ENCODE assay signal across 11 cellular contexts in the genomic region with DNA sequence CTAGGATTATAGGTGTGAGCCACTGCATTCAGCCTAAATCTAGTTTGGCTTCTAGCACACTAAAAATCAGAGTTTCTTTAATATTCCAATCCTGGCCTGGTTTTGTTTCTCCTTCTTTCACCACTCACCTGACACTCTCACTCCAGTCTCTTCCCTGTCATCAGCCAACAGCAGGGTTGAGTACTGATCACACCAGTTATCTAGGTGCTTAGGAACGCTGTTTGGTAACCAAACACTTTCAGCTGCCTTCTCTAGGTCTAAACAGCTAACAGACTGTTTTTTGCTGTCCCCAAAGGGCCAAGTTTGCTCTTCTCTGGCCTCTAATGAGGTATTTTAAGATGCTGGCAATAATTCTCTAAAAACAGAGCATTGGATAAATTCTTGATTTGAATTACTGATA. TPM values are rescaled to one million over a fixed set of nuclear protein-coding genes. Genes with fewer than 3 reads are reported as not detected.
A peak's percentile ranks its signal among the peaks of the same experiment; 100 is the strongest.
DNase-seq lines count a peak whose midpoint lies in the region; ATAC-seq and TF ChIP-seq lines count a peak whose summit lies in the region.
"Had no signal": no experiment of that assay in that cellular context is flagged by ENCODE, and none has a peak within 500 bp of the region (broad histone marks: within the 10 kb centered on the region; RNA-seq: fewer than 3 reads in every experiment).

No MANE protein-coding gene starts in this region.

- H3K9me3 ChIP-seq in CD4-positive, CD25-positive, alpha-beta regulatory T cell (ENCODE audit: control insufficient read depth in 2 of 2, low read length in 2 of 2), result no peaks in the 10 kb centered on the region
- peaks cover 7% of the 10 kb centered on the region for H3K9me3 ChIP-seq in endodermal cell (ENCODE audit: control insufficient read depth, low read length)

- H3K4me3 Mint-ChIP-seq in CD4-positive, CD25-positive, alpha-beta regulatory T cell, result no peak overlapping the region
- no peak overlapping the region for H3K4me3 Mint-ChIP-seq in endodermal cell
- H3K4me3 Mint-ChIP-seq: central memory CD8-positive, alpha-beta T cell had no signal

- DNase-seq in CD4-positive, CD25-positive, alpha-beta regulatory T cell, result no peak
- peak; percentile 27 for DNase-seq in M059J (ENCODE audit: low read depth)
- DNase-seq in endodermal cell, result no peak
- no peak for DNase-seq in NK-92 (lab: John Stamatoyannopoulos, UW; ENCODE audit: unreplicated experiment)
- no peak for DNase-seq in midbrain (lab: John Stamatoyannopoulos, UW)
- DNase-seq in activated CD8-positive, alpha-beta memory T cell treated with anti-CD3 and anti-CD28 coated beads for 24 hours, result no peak
- DNase-seq: NCI-H1930, small intestine had no signal

- no peak for TF ChIP-seq CTCF in endodermal cell (conservative IDR thresholded peaks at IDR 0.05)

- peaks cover 10% of the 10 kb centered on the region for H3K27me3 ChIP-seq in CD4-positive, CD25-positive, alpha-beta regulatory T cell (ENCODE audit: control insufficient read depth, insufficient read depth, low read length)
- H3K27me3 ChIP-seq in endodermal cell (ENCODE audit: control insufficient read depth, insufficient read depth, low read length, poor library complexity, severe bottlenecking), result no peaks in the 10 kb centered on the region

- peak overlapping the region; percentile 50 for H3K9ac ChIP-seq in endodermal cell (ENCODE audit: extremely low read depth, low read length, poor library complexity, severe bottlenecking)

- no peak overlapping the region for H3K27ac Mint-ChIP-seq in CD4-positive, CD25-positive, alpha-beta regulatory T cell
- H3K27ac Mint-ChIP-seq in endodermal cell, result peak overlapping the region; percentile 83

- peaks cover 13% of the 10 kb centered on the region for H3K4me1 ChIP-seq in CD4-positive, CD25-positive, alpha-beta regulatory T cell (ENCODE audit: control insufficient read depth, insufficient read depth, low read length, poor library complexity, severe bottlenecking)
- H3K4me1 ChIP-seq in endodermal cell (ENCODE audit: control insufficient read depth, insufficient read depth, low read length), result peaks cover 13% of the 10 kb centered on the region

- ATAC-seq in CD4-positive, CD25-positive, alpha-beta regulatory T cell (ENCODE audit: low read depth in 2 of 2), result no peak
- ATAC-seq in GM18909 (IDR thresholded peaks at IDR 0.05; ENCODE audit: poor library complexity, unreplicated experiment) (peak; percentile 42), GM21786 (IDR thresholded peaks at IDR 0.05; ENCODE audit: unreplicated experiment) (no peak)

- 54 to 88% methylated on average over 1 of the region's 1 CpG for WGBS in endodermal cell (ENCODE audit: insufficient coverage in 1 of 2, insufficient read length in 1 of 2), 2 experiments

- peak overlapping the region; percentile 45 for H3K4me3 ChIP-seq in CD4-positive, CD25-positive, alpha-beta regulatory T cell (ENCODE audit: low read depth, low read length)
- H3K4me3 ChIP-seq in endodermal cell (ENCODE audit: low read length), result no peak overlapping the region

- H3K9me3 Mint-ChIP-seq in CD4-positive, CD25-positive, alpha-beta regulatory T cell, result peaks cover 0 to 8% (median 0%) of the 10 kb centered on the region in 7 donors
- peaks cover 2% of the 10 kb centered on the region for H3K9me3 Mint-ChIP-seq in endodermal cell
- H3K9me3 Mint-ChIP-seq: central memory CD8-positive, alpha-beta T cell had no signal

- H3K36me3 Mint-ChIP-seq in CD4-positive, CD25-positive, alpha-beta regulatory T cell, result no peaks in the 10 kb centered on the region
- no peaks in the 10 kb centered on the region for H3K36me3 Mint-ChIP-seq in endodermal cell (ENCODE audit: low read depth)

- H3K27ac ChIP-seq in CD4-positive, CD25-positive, alpha-beta regulatory T cell (ENCODE audit: insufficient read depth, low read length, poor library complexity, severe bottlenecking), result no peak overlapping the region
- H3K27ac ChIP-seq in endodermal cell (ENCODE audit: low read depth, low read length), result peak overlapping the region; percentile 52

- peaks cover 8 to 31% (median 21%) of the 10 kb centered on the region in 4 donors for H3K4me1 Mint-ChIP-seq in CD4-positive, CD25-positive, alpha-beta regulatory T cell
- H3K4me1 Mint-ChIP-seq in endodermal cell, result peaks cover 23% of the 10 kb centered on the region

- peaks cover 48% of the 10 kb centered on the region for H3K27me3 Mint-ChIP-seq in CD4-positive, CD25-positive, alpha-beta regulatory T cell
- H3K27me3 Mint-ChIP-seq in endodermal cell (ENCODE audit: insufficient read depth), result no peaks in the 10 kb centered on the region
- H3K27me3 Mint-ChIP-seq: central memory CD8-positive, alpha-beta T cell had no signal

- no peaks in the 10 kb centered on the region for H3K36me3 ChIP-seq in CD4-positive, CD25-positive, alpha-beta regulatory T cell (ENCODE audit: control insufficient read depth, insufficient read depth, low read length)
- H3K36me3 ChIP-seq in endodermal cell (ENCODE audit: control insufficient read depth, insufficient read depth, low read length), result no peaks in the 10 kb centered on the region

RNA-seq across cellular contexts. Expression of a gene that starts 17.7 kb away (rescaled TPM):
- total RNA-seq in CD4-positive, CD25-positive, alpha-beta regulatory T cell, result 1.1 TPM
- under 1 TPM in 2 of 4 donors, not detected in 2; 0.13 to 0.39 TPM for polyA plus RNA-seq in CD4-positive, CD25-positive, alpha-beta regulatory T cell
- 12.8 and 14.7 TPM in 2 replicates for total RNA-seq in M059J (2014; rRNA removed; shearing (Covaris generic))
- total RNA-seq in endodermal cell, result 10 to 100 TPM in 1 of 2 donors, 1 to 10 TPM in 1; 9.9 to 24.4 TPM
- polyA plus RNA-seq in endodermal cell (2013, experiment 1 of 2), result 7.9 TPM
- 8.3 TPM for polyA plus RNA-seq in endodermal cell (2013, experiment 2 of 2)
